Comparison of ENCODE assay signal across 17 cellular contexts in genomic region chr7:144459635-144460034, GRCh38. TPM values are rescaled to one million over a fixed set of nuclear protein-coding genes. Genes with fewer than 3 reads are reported as not detected.
DNase-seq lines count a peak whose midpoint lies in the region; ATAC-seq, FAIRE-seq and TF ChIP-seq lines count a peak whose summit lies in the region.
"Had no signal": no experiment of that assay in that cellular context is flagged by ENCODE, and none has a peak within 500 bp of the region (broad histone marks: within the 10 kb centered on the region; RNA-seq: fewer than 3 reads in every experiment).

No MANE protein-coding gene starts in this region.

- no peaks in the 10 kb centered on the region for H3K36me3 ChIP-seq in mucosa of descending colon (ENCODE audit: low read depth)
- H3K36me3 ChIP-seq: BLaER1 had no signal

- H3K36me3 Mint-ChIP-seq in endothelial cell (ENCODE audit: low read depth, unreplicated experiment), result peaks cover 3% of the 10 kb centered on the region

- peak in 2 of 3 experiments; percentile 25 to 69 for DNase-seq in NCI-H1417 (lab: John Stamatoyannopoulos, UW)
- DNase-seq in NCI-H1417 treated with DMSO at 0.1 percent for 48 hours (lab: John Stamatoyannopoulos, UW), result no peak
- DNase-seq in NCI-H748 (lab: John Stamatoyannopoulos, UW; ENCODE audit: unreplicated experiment), result peak; percentile 63
- DNase-seq in endothelial cell (ENCODE audit: low spot score), result peak; percentile 7
- DNase-seq in stimulated activated naive CD4-positive, alpha-beta T cell treated with Interleukin-2 at 50 U/mL for 16 hours (lab: John Stamatoyannopoulos, UW), result no peak
- DNase-seq in mucosa of descending colon, result no peak
- DNase-seq in RCC 7860 (ENCODE audit: low spot score), result no peak
- DNase-seq: AML-193, Calu3, DMS 273 treated with DMSO at 0.1 percent for 48 hours had no signal

- no peak for TF ChIP-seq CTCF in endothelial cell (IDR thresholded peaks at IDR 0.05; ENCODE audit: unreplicated experiment)
- TF ChIP-seq CTCF in mucosa of descending colon (IDR thresholded peaks at IDR 0.05), result no peak

- H3K4me3 Mint-ChIP-seq in endothelial cell (ENCODE audit: unreplicated experiment), result no peak overlapping the region

- peaks cover 9% of the 10 kb centered on the region for H3K9me3 ChIP-seq in mucosa of descending colon

- H3K27ac Mint-ChIP-seq in endothelial cell (ENCODE audit: unreplicated experiment), result peak overlapping the region; percentile 82

- H3K27me3 Mint-ChIP-seq in endothelial cell (ENCODE audit: unreplicated experiment), result peaks cover 2% of the 10 kb centered on the region

- FAIRE-seq in RCC 7860 (lab: Jason Lieb, UNC), result no peak
- FAIRE-seq: H54, HepG2, HTR-8/SVneo had no signal

- peaks cover 15% of the 10 kb centered on the region for H3K4me1 Mint-ChIP-seq in endothelial cell (ENCODE audit: unreplicated experiment)

- peaks cover 8% of the 10 kb centered on the region for H3K9me3 Mint-ChIP-seq in endothelial cell (ENCODE audit: unreplicated experiment)

- intact Hi-C loops in mucosa of descending colon (cut with DNase I, micrococcal nuclease), result no loop called here

- no peaks in the 10 kb centered on the region for H3K4me1 ChIP-seq in mucosa of descending colon (ENCODE audit: low read depth)
- H3K4me1 ChIP-seq: BLaER1 had no signal

- ATAC-seq in mucosa of descending colon, result no peak
- ATAC-seq: HCT116, HepG2 had no signal

- H3K4me3 ChIP-seq in mucosa of descending colon, result no peak overlapping the region
- H3K4me3 ChIP-seq: BLaER1 had no signal

RNA-seq across cellular contexts. Expression of gene NOBOX, which starts 56.1 kb away (rescaled TPM):
- total RNA-seq in endothelial cell (ENCODE audit: unreplicated experiment) (not detected), mucosa of descending colon (not detected)
- total RNA-seq: A673, Calu3, Daoy, HepG2 had no signal

Comparison
In these comparisons a context has a peak if more than half of its experiments do, and no peak if none do; other contexts are left out.
1. DNase-seq: peak in NCI-H1417 (2 of 3), NCI-H748 (single experiment) and endothelial cell (single experiment); none in NCI-H1417 treated with DMSO at 0.1 percent for 48 hours (single experiment), stimulated activated naive CD4-positive, alpha-beta T cell treated with Interleukin-2 at 50 U/mL for 16 hours (single experiment), mucosa of descending colon (0 of 3) and RCC 7860 (single experiment).